In the genomic region with DNA sequence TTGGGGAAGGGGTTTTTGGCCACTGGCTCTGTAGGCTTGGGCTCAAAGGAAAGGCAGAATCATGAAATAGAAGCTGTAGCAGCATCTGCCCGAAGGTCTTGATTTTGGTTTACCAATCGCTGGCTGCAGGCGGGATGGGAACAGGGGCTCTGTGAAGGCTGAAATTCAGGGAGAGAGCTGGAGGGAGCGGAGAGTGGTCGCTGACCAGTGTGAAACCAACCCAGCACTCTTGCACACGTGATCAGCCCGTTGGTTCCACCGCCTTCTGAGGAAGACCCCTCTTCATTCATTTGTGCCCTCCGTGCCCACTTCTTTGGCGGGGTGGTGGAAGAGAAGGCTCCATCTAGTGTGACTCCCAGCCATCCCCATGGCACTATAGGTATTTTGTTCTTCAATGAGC, we compare ENCODE assay signal across 5 cellular contexts.
"Had no signal": no experiment of that assay in that cellular context is flagged by ENCODE, and none has a peak within 500 bp of the region (broad histone marks: within the 10 kb centered on the region; RNA-seq: fewer than 3 reads in every experiment).

No MANE protein-coding gene starts in this region.

- H3K4me3 ChIP-seq: GM23338, K562 had no signal

- DNase-seq: H9, HCEC 1CT had no signal

- H3K4me3 Mint-ChIP-seq: GM23338, H9 had no signal

- H3K27ac Mint-ChIP-seq: GM23338, H9 had no signal

- ATAC-seq: GM23338 had no signal

- H3K9me3 Mint-ChIP-seq: GM23338, H9 had no signal

- H3K27ac ChIP-seq: HL-60 had no signal
